1 cellular context compared by ENCODE assay signal in the genomic region with DNA sequence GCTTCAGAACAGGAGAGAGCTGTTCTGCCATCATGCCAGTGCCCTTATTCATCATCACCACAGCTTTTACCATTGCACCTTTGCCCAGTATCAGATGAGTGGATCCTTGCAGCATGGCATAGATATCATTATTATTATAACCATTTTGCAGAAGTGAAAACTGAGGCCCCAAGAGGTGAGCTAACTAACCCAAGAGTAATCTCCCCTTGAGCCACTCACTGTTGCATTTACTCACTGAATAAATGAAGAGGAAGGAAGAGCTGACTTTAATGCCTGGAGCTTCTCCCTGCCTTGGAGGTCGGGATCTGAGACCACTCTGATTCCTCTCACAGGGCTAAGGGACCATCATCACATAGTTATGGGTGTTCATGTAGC.
TF ChIP-seq lines count a peak whose summit lies in the region.

No MANE protein-coding gene starts in this region.

TF ChIP-seq in endothelial cell of umbilical vein, 7 proteins besides CTCF, POLR2A, EP300 and RAD21 (continued from another document):
- no peak for TF ChIP-seq JUN (IDR thresholded peaks at IDR 0.05; ENCODE audit: borderline replicate concordance, insufficient read depth, insufficient read length, low read depth)
- TF ChIP-seq FOS (IDR thresholded peaks at IDR 0.05; ENCODE audit: borderline replicate concordance, insufficient read depth, low read length), result no peak
- TF ChIP-seq MYC (IDR thresholded peaks at IDR 0.05; ENCODE audit: low read depth, low read length), result no peak
- TF ChIP-seq, protein P1, sequence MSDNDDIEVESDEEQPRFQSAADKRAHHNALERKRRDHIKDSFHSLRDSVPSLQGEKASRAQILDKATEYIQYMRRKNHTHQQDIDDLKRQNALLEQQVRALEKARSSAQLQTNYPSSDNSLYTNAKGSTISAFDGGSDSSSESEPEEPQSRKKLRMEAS (IDR thresholded peaks at IDR 0.05; ENCODE audit: insufficient read depth, insufficient read length), result no peak
